In the genomic region with DNA sequence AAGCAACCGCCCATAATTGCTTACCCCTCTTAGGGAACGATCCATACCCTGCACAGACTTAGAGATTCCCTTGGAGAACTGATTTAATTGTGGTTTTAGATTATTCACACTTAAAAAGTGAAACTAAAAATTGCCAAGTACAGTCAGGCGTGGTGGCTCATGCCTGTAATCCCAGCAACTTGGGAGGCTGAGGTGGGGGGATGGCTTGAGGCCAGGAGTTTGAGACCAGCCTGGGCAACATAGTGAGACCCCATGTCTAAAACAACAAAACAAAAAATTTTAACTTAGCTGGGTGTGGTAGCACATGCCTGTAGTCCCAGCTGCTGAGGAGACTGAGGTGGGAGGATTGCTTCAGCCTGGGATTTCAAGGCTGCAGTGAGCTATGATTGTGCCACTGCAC, we compare ENCODE assay signal across 22 cellular contexts. TPM values are rescaled to one million over a fixed set of nuclear protein-coding genes. Genes with fewer than 3 reads are reported as not detected.
DNase-seq lines count a peak whose midpoint lies in the region; ATAC-seq, FAIRE-seq and TF ChIP-seq lines count a peak whose summit lies in the region.
"Had no signal": no experiment of that assay in that cellular context is flagged by ENCODE, and none has a peak within 500 bp of the region (broad histone marks: within the 10 kb centered on the region; RNA-seq: fewer than 3 reads in every experiment).

No MANE protein-coding gene starts in this region.

- 75% methylated on average over 3 of the region's 3 CpGs for WGBS in K562 (ENCODE audit: insufficient coverage, low coverage, missing lambda C conversion rate)

- ATAC-seq in DND-41 (ENCODE audit: insufficient read depth, low read depth), result 0 out of 3 replicates have a peak, but pooled peaks have one; percentile 9
- no peak for ATAC-seq in K562
- no peak for ATAC-seq in HG03439 (IDR thresholded peaks at IDR 0.05; ENCODE audit: unreplicated experiment)

- no peaks in the 10 kb centered on the region for H3K27me3 Mint-ChIP-seq in CD4-positive, alpha-beta memory T cell

- peak overlapping the region in 4 of 7 donors; percentile 22 to 81 (median 72) for H3K27ac Mint-ChIP-seq in CD4-positive, alpha-beta memory T cell

- H3K79me2 ChIP-seq in DND-41 (ENCODE audit: insufficient read depth, low read length) (no peaks in the 10 kb centered on the region), K562 (ENCODE audit: control insufficient read depth, insufficient read depth, low read length) (no peaks in the 10 kb centered on the region), MM.1S (ENCODE audit: low read length) (no peaks in the 10 kb centered on the region)

- intact Hi-C loops in CD4-positive, alpha-beta memory T cell (cut with micrococcal nuclease), result no loop called here
- intact Hi-C loops in K562 (cut with micrococcal nuclease), result no loop called here

- H4K20me1 ChIP-seq in DND-41 (ENCODE audit: insufficient read depth, low read length) (no peaks in the 10 kb centered on the region), K562 (replicated peaks; ENCODE audit: control insufficient read depth, insufficient read depth, low read length) (no peaks in the 10 kb centered on the region), MM.1S (ENCODE audit: insufficient read depth, low read length) (no peaks in the 10 kb centered on the region)

- H3K9me3 Mint-ChIP-seq in CD4-positive, alpha-beta memory T cell, result peaks cover 0 to 3% (median 0%) of the 10 kb centered on the region in 8 donors

- TF ChIP-seq RAD21 in K562 (CRISPR knock-in tag; conservative IDR thresholded peaks at IDR 0.05 in 1 of 2, IDR thresholded peaks at IDR 0.05 in 1 of 2), result no peak

- H3K27me3 ChIP-seq in CD4-positive, alpha-beta memory T cell (ENCODE audit: insufficient read depth, low read length), result no peaks in the 10 kb centered on the region
- H3K27me3 ChIP-seq in DND-41 (ENCODE audit: insufficient read depth, low read length, poor library complexity) (no peaks in the 10 kb centered on the region), K562 (ENCODE audit: control insufficient read depth in 2 of 2, insufficient read depth in 2 of 2, low read length in 2 of 2) (no peaks in the 10 kb centered on the region), MM.1S (replicated peaks; ENCODE audit: insufficient read depth, low read length) (no peaks in the 10 kb centered on the region)

- peaks cover 27% of the 10 kb centered on the region for H3K36me3 ChIP-seq in CD4-positive, alpha-beta memory T cell (ENCODE audit: insufficient read depth, low read length)
- H3K36me3 ChIP-seq in DND-41 (ENCODE audit: insufficient read depth, low read length) (peaks cover 29% of the 10 kb centered on the region), K562 (ENCODE audit: control insufficient read depth, insufficient read depth, low read length) (peaks cover 38% of the 10 kb centered on the region; the same call in 2 of the 3 replicates), MM.1S (replicated peaks; ENCODE audit: insufficient read depth, low read length) (no peaks in the 10 kb centered on the region; the same call in 1 of the 2 replicates)

- H3K4me3 Mint-ChIP-seq in CD4-positive, alpha-beta memory T cell, result no peak overlapping the region
- H3K4me3 Mint-ChIP-seq: CD14-positive monocyte had no signal

- no peak overlapping the region for H3K27ac ChIP-seq in CD4-positive, alpha-beta memory T cell (ENCODE audit: low read depth, low read length)
- H3K27ac ChIP-seq in DND-41 (ENCODE audit: low read length) (no peak overlapping the region), K562 (ENCODE audit: extremely low read depth, low read depth, low read length) (no peak overlapping the region), MM.1S (ENCODE audit: low read length) (no peak overlapping the region)

- in situ Hi-C loops in K562 (cut with MboI), result no loop called here

- H3F3A ChIP-seq in MM.1S (ENCODE audit: insufficient read depth, low read length), result no peaks in the 10 kb centered on the region

- H2AFZ ChIP-seq in DND-41 (ENCODE audit: low read depth, low read length) (no peak overlapping the region), K562 (ENCODE audit: low read depth, low read length) (no peak overlapping the region), MM.1S (ENCODE audit: low read length) (no peak overlapping the region)

- no peak for DNase-seq in CD4-positive, alpha-beta memory T cell
- DNase-seq in DND-41 (no peak), K562 (ENCODE audit: extremely low read depth in 1 of 4, low spot score in 3 of 4) (no peak), MM.1S (no peak)
- DNase-seq in activated CD4-positive, CD25-positive, alpha-beta regulatory T cell (lab: John Stamatoyannopoulos, UW), result no peak
- DNase-seq: ACHN, AML-193, DMS79 treated with DMSO at 0.1 percent for 48 hours, IMR-90, Kasumi-1, NCI-H1417, NCI-H1930, NCI-H2171 treated with DMSO at 0.1 percent for 48 hours, NCI-H510A, NCI-H82 had no signal

- no TSS peak for BruUV-seq in K562 (replicated peaks; lab: Mats Ljungman, UMichigan)

- no peak for FAIRE-seq in K562 (lab: Jason Lieb, UNC)
- FAIRE-seq: D721Med, G401.6 had no signal

- H3K4me3 ChIP-seq in CD4-positive, alpha-beta memory T cell (ENCODE audit: low read length in 2 of 2), result no peak overlapping the region
- H3K4me3 ChIP-seq in DND-41 (ENCODE audit: low read depth in 1 of 2, low read length in 2 of 2) (no peak overlapping the region), K562 (no peak overlapping the region), MM.1S (ENCODE audit: low read length) (no peak overlapping the region)
- H3K4me3 ChIP-seq: HAP-1 had no signal

- H3K4me2 ChIP-seq in DND-41 (ENCODE audit: insufficient read depth, low read length) (no peak overlapping the region), K562 (ENCODE audit: insufficient read depth, low read length) (no peak overlapping the region), MM.1S (ENCODE audit: low read depth, low read length) (no peak overlapping the region)

- H3K4me1 Mint-ChIP-seq in CD4-positive, alpha-beta memory T cell, result peaks cover 0 to 4% (median under 1%) of the 10 kb centered on the region in 4 donors

- H3K9me2 ChIP-seq in MM.1S (replicated peaks; ENCODE audit: insufficient read depth, low read length), result no peaks in the 10 kb centered on the region

- H3K4me1 ChIP-seq in CD4-positive, alpha-beta memory T cell (ENCODE audit: insufficient read depth, low read length), result no peaks in the 10 kb centered on the region
- H3K4me1 ChIP-seq in DND-41 (ENCODE audit: insufficient read depth, low read length) (no peaks in the 10 kb centered on the region), K562 (replicated peaks in 1 of 2; ENCODE audit: control insufficient read depth in 2 of 2, insufficient read depth in 2 of 2, low read length in 2 of 2) (no peaks in the 10 kb centered on the region), MM.1S (ENCODE audit: low read length) (no peaks in the 10 kb centered on the region)
- H3K4me1 ChIP-seq: HAP-1 had no signal

- no peak for TF ChIP-seq POLR2A in K562 (conservative IDR thresholded peaks at IDR 0.05)

- POLR2A ChIA-PET in CD4-positive, alpha-beta memory T cell (lab: Charles Lee; ENCODE audit: partially characterized antibody), result no interaction called here
- POLR2A ChIA-PET in K562 (lab: Yijun Ruan, JAX), result interaction anchor here (0.6 kb wide), 1 partner anchor 214 kb away, joined by 3 read pairs; no protein-coding TSS in a partner anchor

- TF ChIP-seq CTCF in DND-41 (IDR thresholded peaks at IDR 0.05; ENCODE audit: borderline replicate concordance, extremely low read depth, low read length, poor library complexity, severe bottlenecking) (no peak), K562 (IDR thresholded peaks at IDR 0.05 in 2 of 3, conservative IDR thresholded peaks at IDR 0.05 in 1 of 3; ENCODE audit: insufficient read depth in 2 of 3, low read depth in 1 of 3, low read length in 3 of 3) (no peak), MM.1S (IDR thresholded peaks at IDR 0.05; ENCODE audit: low read length) (no peak)

- no peaks in the 10 kb centered on the region for H3K9me1 ChIP-seq in K562 (ENCODE audit: control insufficient read depth, insufficient read depth, low read length)

- no peaks in the 10 kb centered on the region for H3K9me3 ChIP-seq in CD4-positive, alpha-beta memory T cell (ENCODE audit: control insufficient read depth in 1 of 2, low read length in 2 of 2)
- H3K9me3 ChIP-seq in DND-41 (ENCODE audit: insufficient read depth, low read length, severe bottlenecking) (no peaks in the 10 kb centered on the region), K562 (replicated peaks; ENCODE audit: control insufficient read depth, insufficient read depth, low read depth, low read length) (no peaks in the 10 kb centered on the region), MM.1S (replicated peaks; ENCODE audit: insufficient read depth, low read length) (no peaks in the 10 kb centered on the region)
- H3K9me3 ChIP-seq: HAP-1 had no signal

- H3K36me3 Mint-ChIP-seq in CD4-positive, alpha-beta memory T cell, result peaks cover 8 to 27% of the 10 kb centered on the region in 2 donors

- H3K9ac ChIP-seq in DND-41 (ENCODE audit: low read depth, low read length) (no peak overlapping the region), K562 (ENCODE audit: insufficient read depth in 1 of 2, low read depth in 2 of 2, low read length in 2 of 2) (no peak overlapping the region), MM.1S (ENCODE audit: low read length) (no peak overlapping the region)

- CTCF ChIA-PET in CD4-positive, alpha-beta memory T cell (lab: Charles Lee; ENCODE audit: partially characterized antibody), result no interaction called here
- CTCF ChIA-PET in K562 (lab: Yijun Ruan, JAX; ENCODE audit: low intra/inter-chr PET ratio), result no interaction called here

- no peak for TF ChIP-seq EP300 in K562 (IDR thresholded peaks at IDR 0.05; ENCODE audit: low read length)

RNA-seq across cellular contexts. Expression of a gene that starts 19.2 kb away (rescaled TPM):
- 10 to 100 TPM; 20.2 to 22.7 TPM for total RNA-seq in CD4-positive, alpha-beta memory T cell
- 10 to 100 TPM; 12.4 to 17.0 TPM for polyA plus RNA-seq in CD4-positive, alpha-beta memory T cell
- total RNA-seq in K562 (2011; cell fraction: chromatin; rRNA removed; ENCODE audit: low replicate concordance), result 13.3 and 20.7 TPM in 2 replicates
- 9.8 and 10.7 TPM in 2 replicates for total RNA-seq in K562 (2011; cell fraction: nucleolus; rRNA removed)
- 20.7 and 35.3 TPM in 2 replicates for total RNA-seq in K562 (2011; cell fraction: nucleoplasm; rRNA removed)
- 66.6 and 73.2 TPM in 2 replicates for total RNA-seq in K562 (2014; rRNA removed)
- 97.0 and 106 TPM in 2 replicates for total RNA-seq in K562 (2014; rRNA removed; fragmentation: Illumina TruSeq; extraction: Trizol)
- total RNA-seq in K562 (2015; rRNA removed; fragmentation: Illumina TruSeq; extraction: Trizol), result 88.8 and 100 TPM in 2 replicates
- total RNA-seq in K562 (2021), result 64.0 and 69.7 TPM in 2 replicates
- 71.8 and 87.0 TPM in 2 replicates for polyA plus RNA-seq in K562 (2011; rRNA removed)
- polyA plus RNA-seq in K562 (2011; cell fraction: cytosol; rRNA removed), result 28.5 and 48.7 TPM in 2 replicates
- polyA plus RNA-seq in K562 (2011; cell fraction: nucleus; rRNA removed), result 12.5 and 19.3 TPM in 2 replicates
- 65.2 and 90.5 TPM in 2 replicates for polyA plus RNA-seq in K562 (2012)
- 108 and 123 TPM in 2 replicates for polyA plus RNA-seq in K562 (2014; fragmentation: Illumina TruSeq; extraction: Trizol)
- polyA plus RNA-seq in K562 (2014; fragmentation: Nextera tagmentation; extraction: Ambion mirVana), result 100 to 1,000 TPM in 1 of 2 experiments, 10 to 100 TPM in 1; 63.3 to 130 TPM
- polyA plus RNA-seq in K562 (2014; rRNA removed), result 70.8 and 74.9 TPM in 2 replicates
- 55.3 and 72.8 TPM in 2 replicates for polyA minus RNA-seq in K562 (2011; rRNA and poly(A)+ RNA removed)
- 27.7 and 31.1 TPM in 2 replicates for polyA minus RNA-seq in K562 (2011; cell fraction: cytosol; rRNA and poly(A)+ RNA removed)
- polyA minus RNA-seq in K562 (2011; cell fraction: nucleus; rRNA and poly(A)+ RNA removed), result 8.2 and 11.9 TPM in 2 replicates

RNA-seq across cellular contexts. Expression of a gene that starts 19.4 kb away (rescaled TPM):
- total RNA-seq in CD4-positive, alpha-beta memory T cell, result 10 to 100 TPM; 79.1 to 84.3 TPM
- 10 to 100 TPM; 54.7 to 73.9 TPM for polyA plus RNA-seq in CD4-positive, alpha-beta memory T cell
- total RNA-seq in K562 (2011; cell fraction: chromatin; rRNA removed; ENCODE audit: low replicate concordance), result 25.3 and 39.7 TPM in 2 replicates
- 12.2 and 13.0 TPM in 2 replicates for total RNA-seq in K562 (2011; cell fraction: nucleolus; rRNA removed)
- total RNA-seq in K562 (2011; cell fraction: nucleoplasm; rRNA removed), result 22.1 and 32.8 TPM in 2 replicates
- total RNA-seq in K562 (2014; rRNA removed) (23.7 and 25.5 TPM in 2 replicates), K562 (2014; rRNA removed; fragmentation: Illumina TruSeq; extraction: Trizol) (42.8 and 46.2 TPM in 2 replicates), K562 (2015; rRNA removed; fragmentation: Illumina TruSeq; extraction: Trizol) (47.1 and 50.9 TPM in 2 replicates), K562 (2021) (19.6 and 20.5 TPM in 2 replicates)
- polyA plus RNA-seq in K562 (2011; rRNA removed) (22.9 and 30.7 TPM in 2 replicates), K562 (2014; fragmentation: Illumina TruSeq; extraction: Trizol) (36.6 and 43.2 TPM in 2 replicates), K562 (2014; fragmentation: Nextera tagmentation; extraction: Ambion mirVana) (10 to 100 TPM; 62.3 to 71.8 TPM), K562 (2014; rRNA removed) (42.4 and 48.7 TPM in 2 replicates)
- 3.3 and 9.7 TPM in 2 replicates for polyA plus RNA-seq in K562 (2011; cell fraction: cytosol; rRNA removed)
- 22.4 and 30.1 TPM in 2 replicates for polyA plus RNA-seq in K562 (2011; cell fraction: nucleus; rRNA removed)
- 29.4 and 35.0 TPM in 2 replicates for polyA plus RNA-seq in K562 (2012)
- 12.5 and 13.9 TPM in 2 replicates for polyA minus RNA-seq in K562 (2011; rRNA and poly(A)+ RNA removed)
- polyA minus RNA-seq in K562 (2011; cell fraction: cytosol; rRNA and poly(A)+ RNA removed), result 5.3 and 7.5 TPM in 2 replicates
- polyA minus RNA-seq in K562 (2011; cell fraction: nucleus; rRNA and poly(A)+ RNA removed), result 10.9 and 14.4 TPM in 2 replicates

RNA-seq across cellular contexts. Expression of a gene that starts 45.5 kb away (rescaled TPM):
- total RNA-seq in CD4-positive, alpha-beta memory T cell, result 10 to 100 TPM; 23.4 to 24.4 TPM
- polyA plus RNA-seq in CD4-positive, alpha-beta memory T cell, result 10 to 100 TPM; 20.5 to 25.6 TPM
- 13.3 and 26.8 TPM in 2 replicates for total RNA-seq in K562 (2011; cell fraction: chromatin; rRNA removed; ENCODE audit: low replicate concordance)
- total RNA-seq in K562 (2011; cell fraction: nucleolus; rRNA removed), result 10.3 and 13.2 TPM in 2 replicates
- 24.4 and 47.7 TPM in 2 replicates for total RNA-seq in K562 (2011; cell fraction: nucleoplasm; rRNA removed)
- total RNA-seq in K562 (2014; rRNA removed), result 6.7 and 10.4 TPM in 2 replicates
- 9.7 and 11.6 TPM in 2 replicates for total RNA-seq in K562 (2014; rRNA removed; fragmentation: Illumina TruSeq; extraction: Trizol)
- total RNA-seq in K562 (2015; rRNA removed; fragmentation: Illumina TruSeq; extraction: Trizol), result 9.2 and 9.5 TPM in 2 replicates
- total RNA-seq in K562 (2021), result 6.4 and 8.6 TPM in 2 replicates
- polyA plus RNA-seq in K562 (2011; rRNA removed), result 13.3 and 17.6 TPM in 2 replicates
- 7.4 and 9.2 TPM in 2 replicates for polyA plus RNA-seq in K562 (2011; cell fraction: cytosol; rRNA removed)
- 12.7 and 15.6 TPM in 2 replicates for polyA plus RNA-seq in K562 (2011; cell fraction: nucleus; rRNA removed)
- 7.2 and 7.3 TPM in 2 replicates for polyA plus RNA-seq in K562 (2012)
- 11.7 and 11.9 TPM in 2 replicates for polyA plus RNA-seq in K562 (2014; fragmentation: Illumina TruSeq; extraction: Trizol)
- 10 to 100 TPM; 16.3 to 18.3 TPM for polyA plus RNA-seq in K562 (2014; fragmentation: Nextera tagmentation; extraction: Ambion mirVana)
- 10.5 and 12.1 TPM in 2 replicates for polyA plus RNA-seq in K562 (2014; rRNA removed)
- polyA minus RNA-seq in K562 (2011; rRNA and poly(A)+ RNA removed), result 9.7 and 12.8 TPM in 2 replicates
- polyA minus RNA-seq in K562 (2011; cell fraction: cytosol; rRNA and poly(A)+ RNA removed), result 4.5 and 7.4 TPM in 2 replicates
- 9.6 and 13.3 TPM in 2 replicates for polyA minus RNA-seq in K562 (2011; cell fraction: nucleus; rRNA and poly(A)+ RNA removed)

RNA-seq across cellular contexts. Expression of a gene that starts 45.5 kb away (rescaled TPM):
- 10 to 100 TPM; 20.7 to 22.6 TPM for total RNA-seq in CD4-positive, alpha-beta memory T cell
- 10 to 100 TPM; 17.0 to 17.3 TPM for polyA plus RNA-seq in CD4-positive, alpha-beta memory T cell
- 4.8 and 13.5 TPM in 2 replicates for total RNA-seq in K562 (2011; cell fraction: chromatin; rRNA removed; ENCODE audit: low replicate concordance)
- total RNA-seq in K562 (2011; cell fraction: nucleolus; rRNA removed), result 3.8 and 6.5 TPM in 2 replicates
- total RNA-seq in K562 (2011; cell fraction: nucleoplasm; rRNA removed), result 9.2 and 14.0 TPM in 2 replicates
- total RNA-seq in K562 (2014; rRNA removed) (2.7 and 6.1 TPM in 2 replicates), K562 (2014; rRNA removed; fragmentation: Illumina TruSeq; extraction: Trizol) (2.9 and 3.5 TPM in 2 replicates), K562 (2015; rRNA removed; fragmentation: Illumina TruSeq; extraction: Trizol) (5.2 and 5.8 TPM in 2 replicates), K562 (2021) (2.8 TPM in 2 replicates)
- polyA plus RNA-seq in K562 (2011; rRNA removed) (2.7 and 3.2 TPM in 2 replicates), K562 (2014; fragmentation: Illumina TruSeq; extraction: Trizol) (1.9 and 3.5 TPM in 2 replicates), K562 (2014; fragmentation: Nextera tagmentation; extraction: Ambion mirVana) (1 to 10 TPM; 2.1 to 3.5 TPM), K562 (2014; rRNA removed) (5.8 and 11.3 TPM in 2 replicates)
- 0.46 and 2.4 TPM in 2 replicates for polyA plus RNA-seq in K562 (2011; cell fraction: cytosol; rRNA removed)
- 1.7 and 2.2 TPM in 2 replicates for polyA plus RNA-seq in K562 (2011; cell fraction: nucleus; rRNA removed)
- 2.1 and 5.5 TPM in 2 replicates for polyA plus RNA-seq in K562 (2012)
- polyA minus RNA-seq in K562 (2011; rRNA and poly(A)+ RNA removed), result 5.9 and 8.5 TPM in 2 replicates
- 1.9 TPM in 2 replicates for polyA minus RNA-seq in K562 (2011; cell fraction: cytosol; rRNA and poly(A)+ RNA removed)
- polyA minus RNA-seq in K562 (2011; cell fraction: nucleus; rRNA and poly(A)+ RNA removed), result 5.1 and 11.0 TPM in 2 replicates

RNA-seq across cellular contexts. Expression of a gene that starts 55.2 kb away (rescaled TPM):
- not detected for total RNA-seq in CD4-positive, alpha-beta memory T cell
- not detected for polyA plus RNA-seq in CD4-positive, alpha-beta memory T cell
- total RNA-seq in K562 (2011; cell fraction: chromatin; rRNA removed; ENCODE audit: low replicate concordance), result not detected in 2 replicates
- total RNA-seq in K562 (2011; cell fraction: nucleolus; rRNA removed), result not detected in 2 replicates
- total RNA-seq in K562 (2011; cell fraction: nucleoplasm; rRNA removed), result not detected in 2 replicates
- total RNA-seq in K562 (2014; rRNA removed) (not detected in 2 replicates), K562 (2014; rRNA removed; fragmentation: Illumina TruSeq; extraction: Trizol) (not detected in 2 replicates), K562 (2015; rRNA removed; fragmentation: Illumina TruSeq; extraction: Trizol) (0.34 TPM in 1 of 2 replicates, not detected in the other), K562 (2021) (not detected in 2 replicates)
- polyA plus RNA-seq in K562 (2011; rRNA removed) (not detected in 2 replicates), K562 (2014; fragmentation: Illumina TruSeq; extraction: Trizol) (not detected in 2 replicates), K562 (2014; fragmentation: Nextera tagmentation; extraction: Ambion mirVana) (under 1 TPM; 0.15 to 0.21 TPM), K562 (2014; rRNA removed) (0.17 TPM in 1 of 2 replicates, not detected in the other)
- not detected in 2 replicates for polyA plus RNA-seq in K562 (2011; cell fraction: cytosol; rRNA removed)
- not detected in 2 replicates for polyA plus RNA-seq in K562 (2011; cell fraction: nucleus; rRNA removed)
- polyA plus RNA-seq in K562 (2012), result 0.20 and 1.5 TPM in 2 replicates
- polyA minus RNA-seq in K562 (2011; rRNA and poly(A)+ RNA removed), result not detected in 2 replicates
- not detected in 2 replicates for polyA minus RNA-seq in K562 (2011; cell fraction: cytosol; rRNA and poly(A)+ RNA removed)
- not detected in 2 replicates for polyA minus RNA-seq in K562 (2011; cell fraction: nucleus; rRNA and poly(A)+ RNA removed)
- total RNA-seq: HT-29, IMR-90, SK-MEL-5 had no signal
- polyA plus RNA-seq: CD14-positive monocyte, IMR-90 had no signal
